In genomic region chr4:182142146-182143085, GRCh38 we compare ENCODE assay signal across 10 cellular contexts.
A peak's percentile ranks its signal among the peaks of the same experiment; 100 is the strongest.
DNase-seq lines count a peak whose midpoint lies in the region; ATAC-seq and TF ChIP-seq lines count a peak whose summit lies in the region.
"Had no signal": no experiment of that assay in that cellular context is flagged by ENCODE, and none has a peak within 500 bp of the region (broad histone marks: within the 10 kb centered on the region; RNA-seq: fewer than 3 reads in every experiment).

No MANE protein-coding gene starts in this region.

- H3K18ac ChIP-seq in mesenchymal stem cell (ENCODE audit: low read depth in 1 of 2, low read length in 2 of 2): no peak overlapping the region

- no peak overlapping the region for H2BK120ac ChIP-seq in mesenchymal stem cell (ENCODE audit: low read depth, low read length)

- no peaks in the 10 kb centered on the region for H3K36me3 Mint-ChIP-seq in activated naive CD8-positive, alpha-beta T cell
- H3K36me3 Mint-ChIP-seq in activated naive CD8-positive, alpha-beta T cell treated with anti-CD3 and anti-CD28 coated beads, Interleukin-2, amount 50 U/mL, for 24 hours (ENCODE audit: low read depth): no peaks in the 10 kb centered on the region
- H3K36me3 Mint-ChIP-seq in type B pancreatic cell: no peaks in the 10 kb centered on the region

- H3K9ac ChIP-seq in mesenchymal stem cell (ENCODE audit: low read length): peak overlapping the region; percentile 87

- no peak overlapping the region for H3K4ac ChIP-seq in mesenchymal stem cell (ENCODE audit: low read depth in 1 of 2, low read length in 2 of 2)

- H3K4me2 ChIP-seq in mesenchymal stem cell (ENCODE audit: low read length, poor library complexity, severe bottlenecking): peak overlapping the region; percentile 97

- H3K27ac Mint-ChIP-seq in activated naive CD8-positive, alpha-beta T cell: no peak overlapping the region
- no peak overlapping the region for H3K27ac Mint-ChIP-seq in activated naive CD8-positive, alpha-beta T cell treated with anti-CD3 and anti-CD28 coated beads, Interleukin-2, amount 50 U/mL, for 24 hours
- H3K27ac Mint-ChIP-seq in type B pancreatic cell: peak overlapping the region; percentile 94

- no peak overlapping the region for H3K14ac ChIP-seq in mesenchymal stem cell (ENCODE audit: low read length in 2 of 2)

- H3K27me3 Mint-ChIP-seq in activated naive CD8-positive, alpha-beta T cell: peaks cover 46% of the 10 kb centered on the region
- H3K27me3 Mint-ChIP-seq in activated naive CD8-positive, alpha-beta T cell treated with anti-CD3 and anti-CD28 coated beads, Interleukin-2, amount 50 U/mL, for 24 hours: peaks cover 75% of the 10 kb centered on the region
- peaks cover 68% of the 10 kb centered on the region for H3K27me3 Mint-ChIP-seq in type B pancreatic cell

- H2BK5ac ChIP-seq in mesenchymal stem cell (ENCODE audit: low read depth, low read length, poor library complexity, severe bottlenecking): no peak overlapping the region

- H2AK5ac ChIP-seq in mesenchymal stem cell (ENCODE audit: low read length, severe bottlenecking): peak overlapping the region; percentile 44

- H3K4me3 Mint-ChIP-seq in activated naive CD8-positive, alpha-beta T cell: peak overlapping the region; percentile 32
- H3K4me3 Mint-ChIP-seq in activated naive CD8-positive, alpha-beta T cell treated with anti-CD3 and anti-CD28 coated beads, Interleukin-2, amount 50 U/mL, for 24 hours: no peak overlapping the region
- peak overlapping the region; percentile 97 for H3K4me3 Mint-ChIP-seq in type B pancreatic cell

- H3K36me3 ChIP-seq in ectodermal cell (ENCODE audit: control insufficient read depth, insufficient read depth, low read length) (no peaks in the 10 kb centered on the region), mesenchymal stem cell (ENCODE audit: control insufficient read depth in 1 of 2, insufficient read depth in 2 of 2, low read depth in 1 of 2, low read length in 2 of 2) (peaks cover 0 to 11% of the 10 kb centered on the region in 2 experiments)

- TF ChIP-seq CTCF in type B pancreatic cell (conservative IDR thresholded peaks at IDR 0.05): no peak

- no peak overlapping the region for H4K8ac ChIP-seq in mesenchymal stem cell (ENCODE audit: low read length)

- peaks cover 24% of the 10 kb centered on the region for H3K4me1 Mint-ChIP-seq in activated naive CD8-positive, alpha-beta T cell (ENCODE audit: low read depth)
- H3K4me1 Mint-ChIP-seq in activated naive CD8-positive, alpha-beta T cell treated with anti-CD3 and anti-CD28 coated beads, Interleukin-2, amount 50 U/mL, for 24 hours: peaks cover 18% of the 10 kb centered on the region
- peaks cover 32% of the 10 kb centered on the region for H3K4me1 Mint-ChIP-seq in type B pancreatic cell (ENCODE audit: unreplicated experiment)

- H3K9me3 Mint-ChIP-seq in activated naive CD8-positive, alpha-beta T cell (ENCODE audit: low read depth): no peaks in the 10 kb centered on the region
- H3K9me3 Mint-ChIP-seq in activated naive CD8-positive, alpha-beta T cell treated with anti-CD3 and anti-CD28 coated beads, Interleukin-2, amount 50 U/mL, for 24 hours: no peaks in the 10 kb centered on the region
- no peaks in the 10 kb centered on the region for H3K9me3 Mint-ChIP-seq in type B pancreatic cell
- H3K9me3 Mint-ChIP-seq: activated T-cell treated with anti-CD3 and anti-CD28 coated beads, Interleukin-2, amount 50 U/mL, for 4 hours had no signal

- no peak overlapping the region for H3K27ac ChIP-seq in ectodermal cell (ENCODE audit: insufficient read depth, low read depth, low read length, poor library complexity, severe bottlenecking)
- H3K27ac ChIP-seq in mesenchymal stem cell (ENCODE audit: low read length, poor library complexity, severe bottlenecking): peak overlapping the region; percentile 79

- H3K4me3 ChIP-seq in ectodermal cell (ENCODE audit: insufficient read depth, low read depth, low read length) (peak overlapping the region; percentile 88), mesenchymal stem cell (ENCODE audit: insufficient read depth in 1 of 2, low read depth in 1 of 2, low read length in 2 of 2) (peak overlapping the region; percentile 70 to 91)

- H3K27me3 ChIP-seq in ectodermal cell (ENCODE audit: control insufficient read depth, insufficient read depth, low read length, poor library complexity, severe bottlenecking) (peaks cover 23% of the 10 kb centered on the region), mesenchymal stem cell (ENCODE audit: control insufficient read depth in 1 of 2, insufficient read depth in 1 of 2, low read length in 2 of 2) (peaks cover 3 to 4% of the 10 kb centered on the region in 2 experiments)

- H3K9me3 ChIP-seq in ectodermal cell (ENCODE audit: control insufficient read depth, low read length) (no peaks in the 10 kb centered on the region), mesenchymal stem cell (ENCODE audit: control insufficient read depth, low read length) (no peaks in the 10 kb centered on the region)

- peak overlapping the region; percentile 27 for H4K91ac ChIP-seq in mesenchymal stem cell (ENCODE audit: low read length)

- peaks cover 31% of the 10 kb centered on the region for H3K4me1 ChIP-seq in ectodermal cell (ENCODE audit: control insufficient read depth, insufficient read depth, low read length)
- peaks cover 17% of the 10 kb centered on the region for H3K4me1 ChIP-seq in mesenchymal stem cell (ENCODE audit: control insufficient read depth, insufficient read depth, low read depth, low read length)

- H3K23ac ChIP-seq in mesenchymal stem cell (ENCODE audit: low read length in 2 of 2): peak overlapping the region in 1 of 2 experiments; percentile 41

- H2BK15ac ChIP-seq in mesenchymal stem cell (ENCODE audit: low read depth, poor library complexity, severe bottlenecking): no peak overlapping the region

- H3K79me1 ChIP-seq in mesenchymal stem cell (replicated peaks; ENCODE audit: low read length, poor library complexity, severe bottlenecking): peaks cover 17% of the 10 kb centered on the region

- DNase-seq in activated naive CD8-positive, alpha-beta T cell treated with anti-CD3 and anti-CD28 coated beads, Interleukin-2, amount 50 U/mL, for 24 hours: no peak
- DNase-seq in mesenchymal stem cell (peak; percentile 16), type B pancreatic cell (ENCODE audit: extremely low spot score, unreplicated experiment) (no peak), NCI-H187 (lab: John Stamatoyannopoulos, UW) (no peak), T-helper 9 cell (no peak), NCI-H82 treated with DMSO at 0.1 percent for 48 hours (lab: John Stamatoyannopoulos, UW; ENCODE audit: unreplicated experiment) (no peak)
- DNase-seq: activated T-cell treated with anti-CD3 and anti-CD28 coated beads, Interleukin-2, amount 50 U/mL, for 4 hours; CD4-positive, CD25-positive, alpha-beta regulatory T cell had no signal

- ATAC-seq in activated naive CD8-positive, alpha-beta T cell treated with anti-CD3 and anti-CD28 coated beads, Interleukin-2, amount 50 U/mL, for 24 hours: no peak

- H2BK12ac ChIP-seq in mesenchymal stem cell (ENCODE audit: low read length in 2 of 2): no peak overlapping the region

- WGBS in ectodermal cell, 2 experiments: 5 to 6% methylated on average over 65 of the region's 65 CpGs
- 5% methylated on average over 63 of the region's 65 CpGs for WGBS in mesenchymal stem cell

- H2AFZ ChIP-seq in mesenchymal stem cell (ENCODE audit: low read depth, low read length): no peak overlapping the region
